ENCODE assay signal across 12 cellular contexts in the genomic region with DNA sequence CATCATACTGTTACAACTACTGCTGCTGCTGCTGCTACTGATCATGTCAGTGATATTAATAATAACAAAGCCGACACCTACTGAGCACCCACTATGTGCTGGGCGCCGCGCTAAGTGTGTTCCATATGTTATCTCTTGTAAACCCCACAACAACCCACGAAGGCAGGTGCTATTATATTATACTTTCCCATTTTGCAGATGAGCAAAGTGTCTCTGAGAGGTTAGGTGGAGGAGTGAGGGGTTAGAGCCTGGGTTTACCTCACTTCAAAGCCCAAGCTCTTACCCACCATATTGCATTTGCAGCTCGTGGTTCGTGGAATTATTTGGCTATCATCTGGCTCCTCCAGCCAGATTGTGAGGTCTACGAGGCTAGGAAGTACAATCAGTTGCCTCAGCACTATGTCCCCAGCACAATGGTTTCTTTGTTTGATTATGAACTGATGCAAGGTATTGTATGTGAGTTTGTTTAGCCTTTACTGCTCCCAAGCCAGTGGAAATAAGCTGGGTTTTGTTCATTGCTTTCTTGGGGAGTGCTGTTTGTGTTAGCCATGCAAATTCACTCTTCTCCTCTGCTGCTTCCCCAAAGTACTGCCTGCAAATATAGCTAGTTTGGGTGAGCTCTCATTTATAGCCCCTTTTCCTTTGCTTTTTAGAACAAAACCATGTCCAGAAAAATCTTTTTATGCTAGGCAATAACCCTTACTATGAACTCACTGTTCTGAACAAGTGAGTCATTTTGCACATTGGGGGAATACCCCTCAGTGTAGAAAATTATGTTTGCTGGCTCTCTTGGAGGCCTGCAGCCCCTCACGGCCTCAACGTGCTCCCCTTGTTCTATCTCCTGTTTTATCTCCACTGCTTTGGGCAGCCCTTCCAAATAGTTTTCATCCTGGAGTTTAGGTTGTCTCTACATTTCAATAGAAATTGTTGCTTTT. TPM values are rescaled to one million over a fixed set of nuclear protein-coding genes. Genes with fewer than 3 reads are reported as not detected.
A peak's percentile ranks its signal among the peaks of the same experiment; 100 is the strongest.
DNase-seq lines count a peak whose midpoint lies in the region; ATAC-seq, FAIRE-seq and TF ChIP-seq lines count a peak whose summit lies in the region.
"Had no signal": no experiment of that assay in that cellular context is flagged by ENCODE, and none has a peak within 500 bp of the region (broad histone marks: within the 10 kb centered on the region; RNA-seq: fewer than 3 reads in every experiment).

No MANE protein-coding gene starts in this region.

- peaks cover 63% of the 10 kb centered on the region for H3K4me1 ChIP-seq in ectodermal cell (ENCODE audit: control insufficient read depth, insufficient read depth, low read length)
- H3K4me1 ChIP-seq in lower lobe of right lung: no peaks in the 10 kb centered on the region
- H3K4me1 ChIP-seq: heart right ventricle had no signal

- no peak for TF ChIP-seq CTCF in D721Med (IDR thresholded peaks at IDR 0.05; ENCODE audit: insufficient read depth, missing control alignments)
- no peak for TF ChIP-seq CTCF in lower lobe of right lung (IDR thresholded peaks at IDR 0.05)

- no peaks in the 10 kb centered on the region for H3K36me3 ChIP-seq in ectodermal cell (ENCODE audit: control insufficient read depth, insufficient read depth, low read length)
- no peaks in the 10 kb centered on the region for H3K36me3 ChIP-seq in lower lobe of right lung
- H3K36me3 ChIP-seq: heart right ventricle had no signal

- DNase-seq in Ammon's horn (ENCODE audit: low spot score): peak; percentile 65
- DNase-seq in D721Med (ENCODE audit: insufficient read length, low spot score): no peak
- DNase-seq in lower lobe of right lung: no peak
- DNase-seq: CD4-positive, CD25-positive, alpha-beta regulatory T cell; cortex of kidney; heart right ventricle; NCI-H187 had no signal

- ATAC-seq in GM18861 (IDR thresholded peaks at IDR 0.05; ENCODE audit: unreplicated experiment) (peak; percentile 72), HG03442 (IDR thresholded peaks at IDR 0.05; ENCODE audit: unreplicated experiment) (peak; percentile 87), HG02763 (IDR thresholded peaks at IDR 0.05; ENCODE audit: unreplicated experiment) (no peak), GM21447 (IDR thresholded peaks at IDR 0.05; ENCODE audit: unreplicated experiment) (no peak), lower lobe of right lung (no peak)
- ATAC-seq: heart right ventricle had no signal

- H3K27me3 ChIP-seq in ectodermal cell (ENCODE audit: control insufficient read depth, insufficient read depth, low read length, poor library complexity, severe bottlenecking) (no peaks in the 10 kb centered on the region), lower lobe of right lung (ENCODE audit: low read depth) (no peaks in the 10 kb centered on the region)

- 83 to 85% methylated on average over 9 to 10 of the region's 10 CpGs for WGBS in ectodermal cell, 2 experiments

- H3K4me3 ChIP-seq in ectodermal cell (ENCODE audit: insufficient read depth, low read depth, low read length) (no peak overlapping the region), lower lobe of right lung (no peak overlapping the region)
- H3K4me3 ChIP-seq: heart right ventricle had no signal

- intact Hi-C loops in lower lobe of right lung (cut with DNase I): no loop called here

- no peak for FAIRE-seq in D721Med (lab: Jason Lieb, UNC)

- H3K9me3 ChIP-seq in ectodermal cell (ENCODE audit: control insufficient read depth, low read length) (no peaks in the 10 kb centered on the region), lower lobe of right lung (no peaks in the 10 kb centered on the region)
- H3K9me3 ChIP-seq: heart right ventricle had no signal

- H3K27ac ChIP-seq in ectodermal cell (ENCODE audit: insufficient read depth, low read depth, low read length, poor library complexity, severe bottlenecking) (peak overlapping the region; percentile 86), lower lobe of right lung (no peak overlapping the region)
- H3K27ac ChIP-seq: heart right ventricle had no signal

RNA-seq across cellular contexts. Expression of a gene that starts 47.9 kb away (rescaled TPM):
- 27.9 TPM for polyA plus RNA-seq in ectodermal cell (2013, experiment 1 of 4)
- 31.4 TPM for polyA plus RNA-seq in ectodermal cell (2013, experiment 2 of 4)
- 24.6 TPM for polyA plus RNA-seq in ectodermal cell (2013, experiment 3 of 4)
- polyA plus RNA-seq in ectodermal cell (2013, experiment 4 of 4): 27.6 TPM
- total RNA-seq in lower lobe of right lung: 35.4 TPM

RNA-seq across cellular contexts. Expression of a gene that starts 48.2 kb away (rescaled TPM):
- 203 TPM for polyA plus RNA-seq in ectodermal cell (2013, experiment 1 of 4)
- polyA plus RNA-seq in ectodermal cell (2013, experiment 2 of 4): 216 TPM
- 171 TPM for polyA plus RNA-seq in ectodermal cell (2013, experiment 3 of 4)
- 187 TPM for polyA plus RNA-seq in ectodermal cell (2013, experiment 4 of 4)
- 111 TPM for total RNA-seq in lower lobe of right lung

Comparison
In these comparisons a context has a peak if more than half of its experiments do, and no peak if none do; other contexts are left out.
1. ATAC-seq: peak in GM18861 (single experiment) and HG03442 (single experiment); none in HG02763 (single experiment), GM21447 (single experiment) and lower lobe of right lung (0 of 2).